Comparison of ENCODE assay signal across 8 cellular contexts in the genomic region with DNA sequence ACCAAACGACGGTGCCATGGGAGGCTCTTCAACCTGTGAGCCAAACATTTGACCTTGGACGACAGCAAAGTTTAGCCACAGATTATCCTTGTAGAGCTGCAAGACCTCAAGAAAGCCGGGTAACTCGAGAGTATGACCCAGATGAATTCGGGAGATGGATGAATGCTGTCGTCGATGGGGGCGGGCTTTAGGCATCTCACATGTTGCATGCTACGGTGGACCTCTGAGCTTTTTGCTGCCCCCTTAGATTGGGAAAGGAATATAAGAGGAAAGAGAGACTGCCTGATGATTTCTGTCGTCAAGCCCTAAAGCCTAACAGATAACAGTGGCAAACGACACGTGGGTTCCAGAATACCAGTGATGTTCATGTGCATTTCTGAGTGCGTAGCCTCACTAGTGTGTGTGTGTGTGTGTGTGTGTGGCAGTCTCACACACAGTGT. TPM values are rescaled to one million over a fixed set of nuclear protein-coding genes. Genes with fewer than 3 reads are reported as not detected.
DNase-seq lines count a peak whose midpoint lies in the region; ATAC-seq and TF ChIP-seq lines count a peak whose summit lies in the region.

No MANE protein-coding gene starts in this region.

- H3K36me3 Mint-ChIP-seq in CD14-positive monocyte: no peaks in the 10 kb centered on the region
- H3K36me3 Mint-ChIP-seq in activated CD4-positive, alpha-beta memory T cell treated with anti-CD3 and anti-CD28 coated beads, Interleukin-2, amount 10 ng/mL, durations not matched to agents 7 days and 5 days (ENCODE audit: low read depth): no peaks in the 10 kb centered on the region
- peaks cover 2 to 5% of the 10 kb centered on the region in 2 donors for H3K36me3 Mint-ChIP-seq in stimulated activated naive B cell treated with anti-CD40 and anti-IgM and Interleukin-4, amounts not matched to agents 10 μg/mL and 1 μg/mL and 100 μg/mL, for 72 hours

- no peaks in the 10 kb centered on the region for H3K9me3 ChIP-seq in iPS-15b (ENCODE audit: control insufficient read depth, insufficient read depth, low read length)

- TF ChIP-seq CTCF in CD14-positive monocyte (IDR thresholded peaks at IDR 0.05) (no peak), HL-60 (IDR thresholded peaks at IDR 0.05; ENCODE audit: insufficient read depth, low read length) (no peak)

- peak overlapping the region; percentile 52 for H3K27ac ChIP-seq in HL-60 (replicated peaks)

- H3K9me3 Mint-ChIP-seq in CD14-positive monocyte: peaks cover 0 to 11% (median 0%) of the 10 kb centered on the region in 7 donors
- no peaks in the 10 kb centered on the region for H3K9me3 Mint-ChIP-seq in activated CD4-positive, alpha-beta memory T cell treated with anti-CD3 and anti-CD28 coated beads, Interleukin-2, amount 10 ng/mL, durations not matched to agents 7 days and 5 days
- no peaks in the 10 kb centered on the region for H3K9me3 Mint-ChIP-seq in stimulated activated naive B cell treated with anti-CD40 and anti-IgM and Interleukin-4, amounts not matched to agents 10 μg/mL and 1 μg/mL and 100 μg/mL, for 72 hours

- ATAC-seq in stimulated activated naive B cell treated with anti-CD40 and anti-IgM and Interleukin-4, amounts not matched to agents 10 μg/mL and 1 μg/mL and 100 μg/mL, for 72 hours (replicated peaks): peak; percentile 12 to 23

- DNase-seq in CD14-positive monocyte (ENCODE audit: low spot score): no peak
- DNase-seq in HL-60 (ENCODE audit: low read depth in 1 of 2, low spot score in 1 of 2): no peak
- DNase-seq in activated CD4-positive, alpha-beta memory T cell treated with anti-CD3 and anti-CD28 coated beads, Interleukin-2, amount 10 ng/mL, durations not matched to agents 7 days and 5 days: no peak
- DNase-seq in stimulated activated naive B cell treated with anti-CD40 and anti-IgM and Interleukin-4, amounts not matched to agents 10 μg/mL and 1 μg/mL and 100 μg/mL, for 72 hours: no peak
- no peak for DNase-seq in posterior vena cava (ENCODE audit: low spot score)
- DNase-seq in NCI-H146 (lab: John Stamatoyannopoulos, UW): no peak
- no peak for DNase-seq in inferior parietal cortex (ENCODE audit: extremely low spot score)

- H3K36me3 ChIP-seq in iPS-15b (ENCODE audit: control insufficient read depth, insufficient read depth, low read length): no peaks in the 10 kb centered on the region

- CTCF ChIA-PET in activated CD4-positive, alpha-beta memory T cell treated with anti-CD3 and anti-CD28 coated beads, Interleukin-2, amount 10 ng/mL, durations not matched to agents 7 days and 5 days (lab: Charles Lee): interaction anchor here (0.5 to 3.2 kb wide), 6 partner anchors 8 to 112 kb away, joined by 3 to 21 read pairs (median 6); no protein-coding TSS in a partner anchor

- peaks cover 10 to 20% (median 10%) of the 10 kb centered on the region in 3 donors for H3K27me3 Mint-ChIP-seq in CD14-positive monocyte (ENCODE audit: low read depth in 3 of 3)
- H3K27me3 Mint-ChIP-seq in activated CD4-positive, alpha-beta memory T cell treated with anti-CD3 and anti-CD28 coated beads, Interleukin-2, amount 10 ng/mL, durations not matched to agents 7 days and 5 days: peaks cover 6% of the 10 kb centered on the region
- H3K27me3 Mint-ChIP-seq in stimulated activated naive B cell treated with anti-CD40 and anti-IgM and Interleukin-4, amounts not matched to agents 10 μg/mL and 1 μg/mL and 100 μg/mL, for 72 hours: peaks cover 0 to 17% of the 10 kb centered on the region in 2 donors

- no peak overlapping the region for H3K9ac ChIP-seq in iPS-15b (ENCODE audit: low read depth, low read length)

- H3K4me1 ChIP-seq in iPS-15b (ENCODE audit: control insufficient read depth, insufficient read depth, low read length): peaks cover 5% of the 10 kb centered on the region

- no peak overlapping the region for H3K27ac Mint-ChIP-seq in CD14-positive monocyte
- no peak overlapping the region for H3K27ac Mint-ChIP-seq in activated CD4-positive, alpha-beta memory T cell treated with anti-CD3 and anti-CD28 coated beads, Interleukin-2, amount 10 ng/mL, durations not matched to agents 7 days and 5 days
- H3K27ac Mint-ChIP-seq in stimulated activated naive B cell treated with anti-CD40 and anti-IgM and Interleukin-4, amounts not matched to agents 10 μg/mL and 1 μg/mL and 100 μg/mL, for 72 hours: peak overlapping the region; percentile 71

- peaks cover 23% of the 10 kb centered on the region for H3K4me1 Mint-ChIP-seq in CD14-positive monocyte
- H3K4me1 Mint-ChIP-seq in activated CD4-positive, alpha-beta memory T cell treated with anti-CD3 and anti-CD28 coated beads, Interleukin-2, amount 10 ng/mL, durations not matched to agents 7 days and 5 days: peaks cover 23% of the 10 kb centered on the region
- peaks cover 16 to 30% of the 10 kb centered on the region in 2 donors for H3K4me1 Mint-ChIP-seq in stimulated activated naive B cell treated with anti-CD40 and anti-IgM and Interleukin-4, amounts not matched to agents 10 μg/mL and 1 μg/mL and 100 μg/mL, for 72 hours

- peak overlapping the region; percentile 92 for H3K4me3 ChIP-seq in HL-60 (replicated peaks; ENCODE audit: insufficient read depth, low read length)
- peak overlapping the region; percentile 66 for H3K4me3 ChIP-seq in iPS-15b (ENCODE audit: low read depth, low read length)

- POLR2A ChIA-PET in activated CD4-positive, alpha-beta memory T cell treated with anti-CD3 and anti-CD28 coated beads, Interleukin-2, amount 10 ng/mL, durations not matched to agents 7 days and 5 days (lab: Charles Lee): interaction anchor here (0.8 to 1.2 kb wide), 2 partner anchors 75 to 79 kb away, joined by 3 read pairs; no protein-coding TSS in a partner anchor

- intact Hi-C loops in CD14-positive monocyte (cut with micrococcal nuclease) (no loop called here), posterior vena cava (cut with DNase I) (no loop called here)

- H3K4me3 Mint-ChIP-seq in CD14-positive monocyte: peak overlapping the region; percentile 83 to 89
- H3K4me3 Mint-ChIP-seq in activated CD4-positive, alpha-beta memory T cell treated with anti-CD3 and anti-CD28 coated beads, Interleukin-2, amount 10 ng/mL, durations not matched to agents 7 days and 5 days: peak overlapping the region; percentile 62
- H3K4me3 Mint-ChIP-seq in stimulated activated naive B cell treated with anti-CD40 and anti-IgM and Interleukin-4, amounts not matched to agents 10 μg/mL and 1 μg/mL and 100 μg/mL, for 72 hours: peak overlapping the region; percentile 74 to 82

- no peaks in the 10 kb centered on the region for H3K27me3 ChIP-seq in HL-60 (ENCODE audit: insufficient read depth, poor library complexity, severe bottlenecking)
- H3K27me3 ChIP-seq in iPS-15b (ENCODE audit: control insufficient read depth, insufficient read depth, low read length): peaks cover 24% of the 10 kb centered on the region

RNA-seq across cellular contexts. Expression of gene ABCC4, which starts 0.7 kb away (rescaled TPM):
- 1 to 10 TPM; 1.7 to 2.5 TPM for polyA plus RNA-seq in CD14-positive monocyte
- total RNA-seq in activated CD4-positive, alpha-beta memory T cell treated with anti-CD3 and anti-CD28 coated beads, Interleukin-2, amount 10 ng/mL, durations not matched to agents 7 days and 5 days: 1 to 10 TPM; 3.8 to 4.5 TPM
- total RNA-seq in posterior vena cava: 10 to 100 TPM; 10.5 to 16.2 TPM
